8 cellular contexts compared by ENCODE assay signal in genomic region chr16:81940781-81941560, GRCh38.
A peak's percentile ranks its signal among the peaks of the same experiment; 100 is the strongest.
DNase-seq lines count a peak whose midpoint lies in the region; ATAC-seq and TF ChIP-seq lines count a peak whose summit lies in the region.

No MANE protein-coding gene starts in this region.

- no peak overlapping the region for H3K27ac Mint-ChIP-seq in CD4-positive, alpha-beta memory T cell

- TF ChIP-seq POLR2A in ovary (IDR thresholded peaks at IDR 0.05): no peak

- no peaks in the 10 kb centered on the region for H3K36me3 Mint-ChIP-seq in CD4-positive, alpha-beta memory T cell

- POLR2A ChIA-PET in CD4-positive, alpha-beta memory T cell (lab: Charles Lee; ENCODE audit: partially characterized antibody): no interaction called here
- POLR2A ChIA-PET in RWPE1 (lab: Yijun Ruan, JAX; ENCODE audit: low non-redundant PET): interaction anchor here (0.7 kb wide), 1 partner anchor 29 kb away, joined by 7 read pairs; no protein-coding TSS in a partner anchor

- peak in 3 of 5 donors; percentile 15 to 26 (median 16) for DNase-seq in CD4-positive, alpha-beta memory T cell
- DNase-seq in HS-27A (ENCODE audit: low read depth): peak; percentile 27
- DNase-seq in RWPE1 (ENCODE audit: low spot score): peak; percentile 55
- DNase-seq in fibroblast of mammary gland (ENCODE audit: low read depth): peak; percentile 67
- DNase-seq in retinal pigment epithelial cell (ENCODE audit: low read depth): peak; percentile 57
- no peak for DNase-seq in KG1 (lab: John Stamatoyannopoulos, UW)
- no peak for DNase-seq in ovary

- no peaks in the 10 kb centered on the region for H3K9me3 ChIP-seq in CD4-positive, alpha-beta memory T cell (ENCODE audit: control insufficient read depth in 1 of 2, low read length in 2 of 2)
- H3K9me3 ChIP-seq in ovary: no peaks in the 10 kb centered on the region

- H3K4me1 ChIP-seq in CD4-positive, alpha-beta memory T cell (ENCODE audit: insufficient read depth, low read length): no peaks in the 10 kb centered on the region
- no peaks in the 10 kb centered on the region for H3K4me1 ChIP-seq in ovary (ENCODE audit: insufficient read depth)

- no peaks in the 10 kb centered on the region for H3K4me1 Mint-ChIP-seq in CD4-positive, alpha-beta memory T cell

- no peak overlapping the region for H3K4me3 Mint-ChIP-seq in CD4-positive, alpha-beta memory T cell

- no peaks in the 10 kb centered on the region for H3K27me3 ChIP-seq in CD4-positive, alpha-beta memory T cell (ENCODE audit: insufficient read depth, low read length)
- H3K27me3 ChIP-seq in ovary: no peaks in the 10 kb centered on the region

- H3K27ac ChIP-seq in CD4-positive, alpha-beta memory T cell (ENCODE audit: low read depth, low read length): no peak overlapping the region
- H3K27ac ChIP-seq in RWPE1 (peak overlapping the region; percentile 56), ovary (no peak overlapping the region)

- peak; percentile 62 for TF ChIP-seq CTCF in RWPE1 (conservative IDR thresholded peaks at IDR 0.05; ENCODE audit: low read depth)
- peak; percentile 49 for TF ChIP-seq CTCF in fibroblast of mammary gland (conservative IDR thresholded peaks at IDR 0.05; ENCODE audit: control insufficient read depth, insufficient read depth, low read depth, low read length)
- TF ChIP-seq CTCF in retinal pigment epithelial cell (conservative IDR thresholded peaks at IDR 0.05; ENCODE audit: low read depth, low read length): peak; percentile 59
- no peak for TF ChIP-seq CTCF in ovary (IDR thresholded peaks at IDR 0.05)

- H3K27me3 Mint-ChIP-seq in CD4-positive, alpha-beta memory T cell: no peaks in the 10 kb centered on the region

- CTCF ChIA-PET in CD4-positive, alpha-beta memory T cell (lab: Charles Lee; ENCODE audit: partially characterized antibody): interaction anchor here (1.1 to 4.9 kb wide), 7 partner anchors 12 to 292 kb away, joined by 3 to 35 read pairs (median 4); partner anchors contain the start of gene MPHOSPH6
- CTCF ChIA-PET in RWPE1 (lab: Yijun Ruan, JAX): interaction anchor here (0.5 to 2.0 kb wide), 10 partner anchors 33 to 1505 kb away, joined by 3 to 10 read pairs (median 3); no protein-coding TSS in a partner anchor

- 23 to 42% (median 31%) methylated on average over 3 of the region's 3 CpGs for WGBS in ovary, 3 donors

- no peaks in the 10 kb centered on the region for H3K36me3 ChIP-seq in CD4-positive, alpha-beta memory T cell (ENCODE audit: insufficient read depth, low read length)
- H3K36me3 ChIP-seq in ovary: no peaks in the 10 kb centered on the region

- no peak for ATAC-seq in HG02642 (IDR thresholded peaks at IDR 0.05; ENCODE audit: poor library complexity, unreplicated experiment)

- no peak for TF ChIP-seq EP300 in ovary (IDR thresholded peaks at IDR 0.05)

- H3K4me3 ChIP-seq in CD4-positive, alpha-beta memory T cell (ENCODE audit: low read length in 2 of 2): no peak overlapping the region
- no peak overlapping the region for H3K4me3 ChIP-seq in fibroblast of mammary gland (ENCODE audit: control insufficient read depth, low read depth, low read length)
- H3K4me3 ChIP-seq in retinal pigment epithelial cell (ENCODE audit: low read length): no peak overlapping the region
- H3K4me3 ChIP-seq in ovary: no peak overlapping the region

- no peaks in the 10 kb centered on the region for H3K9me3 Mint-ChIP-seq in CD4-positive, alpha-beta memory T cell

- intact Hi-C loops in CD4-positive, alpha-beta memory T cell (cut with micrococcal nuclease): loop anchor here (1.0 kb wide), 1 partner anchor 289 kb away; no protein-coding TSS in a partner anchor
- intact Hi-C loops in ovary (cut with DNase I): no loop called here

Comparison
In these comparisons a context has a peak if more than half of its experiments do, and no peak if none do; other contexts are left out.
1. DNase-seq: peak in CD4-positive, alpha-beta memory T cell (3 of 5), HS-27A (single experiment), RWPE1 (single experiment), fibroblast of mammary gland (single experiment) and retinal pigment epithelial cell (single experiment); none in KG1 (single experiment) and ovary (0 of 5).
2. CTCF ChIP-seq: peak in RWPE1 (single experiment), fibroblast of mammary gland (single experiment) and retinal pigment epithelial cell (single experiment); none in ovary (0 of 3).